In genomic region chr6:3419624-3420272, GRCh38 we compare ENCODE assay signal across 15 cellular contexts. TPM values are rescaled to one million over a fixed set of nuclear protein-coding genes. Genes with fewer than 3 reads are reported as not detected.
DNase-seq lines count a peak whose midpoint lies in the region; ATAC-seq, FAIRE-seq and TF ChIP-seq lines count a peak whose summit lies in the region.
"Had no signal": no experiment of that assay in that cellular context is flagged by ENCODE, and none has a peak within 500 bp of the region (broad histone marks: within the 10 kb centered on the region; RNA-seq: fewer than 3 reads in every experiment).

No MANE protein-coding gene starts in this region.

- H3K4me3 Mint-ChIP-seq in WTC11: no peak overlapping the region
- H3K4me3 Mint-ChIP-seq in glutamatergic neuron (ENCODE audit: unreplicated experiment): no peak overlapping the region
- H3K4me3 Mint-ChIP-seq in activated CD4-positive, alpha-beta T cell treated with anti-CD3 and anti-CD28 coated beads, Interleukin-2, amount 10 ng/mL, durations not matched to agents 7 days and 5 days: no peak overlapping the region
- H3K4me3 Mint-ChIP-seq: activated naive CD8-positive, alpha-beta T cell; stimulated activated effector memory CD8-positive, alpha-beta T cell treated with anti-CD3 and anti-CD28 coated beads, Interleukin-12 subunit alpha, Interleukin-12 subunit beta, amount 100 ng/mL, for 72 hours had no signal

- H3K9me3 Mint-ChIP-seq in WTC11: no peaks in the 10 kb centered on the region
- H3K9me3 Mint-ChIP-seq in glutamatergic neuron (ENCODE audit: unreplicated experiment): peaks cover 3% of the 10 kb centered on the region
- no peaks in the 10 kb centered on the region for H3K9me3 Mint-ChIP-seq in activated CD4-positive, alpha-beta T cell treated with anti-CD3 and anti-CD28 coated beads, Interleukin-2, amount 10 ng/mL, durations not matched to agents 7 days and 5 days
- H3K9me3 Mint-ChIP-seq: stimulated activated effector memory CD8-positive, alpha-beta T cell treated with anti-CD3 and anti-CD28 coated beads, Interleukin-12 subunit alpha, Interleukin-12 subunit beta, amount 100 ng/mL, for 72 hours had no signal

- no peak overlapping the region for H2AFZ ChIP-seq in neuronal stem cell (ENCODE audit: low read length)

- TF ChIP-seq CTCF in heart right ventricle (IDR thresholded peaks at IDR 0.05) (no peak), WTC11 (IDR thresholded peaks at IDR 0.05) (no peak), glutamatergic neuron (IDR thresholded peaks at IDR 0.05; ENCODE audit: partially characterized antibody, unreplicated experiment) (no peak)

- H3K27ac Mint-ChIP-seq in WTC11: peak overlapping the region; percentile 81
- H3K27ac Mint-ChIP-seq in glutamatergic neuron (ENCODE audit: unreplicated experiment): peak overlapping the region; percentile 56
- no peak overlapping the region for H3K27ac Mint-ChIP-seq in activated CD4-positive, alpha-beta T cell treated with anti-CD3 and anti-CD28 coated beads, Interleukin-2, amount 10 ng/mL, durations not matched to agents 7 days and 5 days
- H3K27ac Mint-ChIP-seq: activated naive CD8-positive, alpha-beta T cell; stimulated activated effector memory CD8-positive, alpha-beta T cell treated with anti-CD3 and anti-CD28 coated beads, Interleukin-12 subunit alpha, Interleukin-12 subunit beta, amount 100 ng/mL, for 72 hours had no signal

- no peak overlapping the region for H3K27ac ChIP-seq in heart right ventricle
- H3K27ac ChIP-seq in neuronal stem cell (replicated peaks; ENCODE audit: low read length): no peak overlapping the region
- H3K27ac ChIP-seq: C4-2B, spleen had no signal

- H3K4me1 ChIP-seq in heart right ventricle: peaks cover 0 to 11% (median 0%) of the 10 kb centered on the region in 9 donors
- H3K4me1 ChIP-seq in neuronal stem cell (ENCODE audit: control insufficient read depth in 2 of 2, insufficient read depth in 1 of 2, low read depth in 1 of 2, low read length in 2 of 2): peaks cover 17 to 40% of the 10 kb centered on the region in 2 donors

- DNase-seq in heart right ventricle: no peak
- DNase-seq in cardiac septum (ENCODE audit: low spot score): no peak
- DNase-seq in WTC11 (ENCODE audit: low spot score): no peak
- DNase-seq in glutamatergic neuron: no peak
- DNase-seq in GM19239 (ENCODE audit: insufficient read length, low spot score): no peak
- no peak for DNase-seq in neuronal stem cell (ENCODE audit: low spot score)
- no peak for DNase-seq in activated CD4-positive, alpha-beta T cell treated with anti-CD3 and anti-CD28 coated beads, Interleukin-2, amount 10 ng/mL, durations not matched to agents 7 days and 5 days
- DNase-seq: activated CD4-positive, CD25-positive, alpha-beta regulatory T cell treated with anti-CD3 and anti-CD28 coated beads, Interleukin-2, amount 50 U/mL, for 72 hours; NCI-H1105; RPMI8226; spleen had no signal

- H3K23ac ChIP-seq in neuronal stem cell (ENCODE audit: low read depth, low read length, poor library complexity): no peak overlapping the region

- H3K27me3 Mint-ChIP-seq in WTC11 (ENCODE audit: low read depth) (no peaks in the 10 kb centered on the region), glutamatergic neuron (ENCODE audit: unreplicated experiment) (peaks cover 3% of the 10 kb centered on the region)
- H3K27me3 Mint-ChIP-seq in activated CD4-positive, alpha-beta T cell treated with anti-CD3 and anti-CD28 coated beads, Interleukin-2, amount 10 ng/mL, durations not matched to agents 7 days and 5 days: peaks cover 13% of the 10 kb centered on the region
- H3K27me3 Mint-ChIP-seq: activated naive CD8-positive, alpha-beta T cell had no signal

- H4K91ac ChIP-seq in neuronal stem cell (ENCODE audit: low read depth, low read length, poor library complexity): no peak overlapping the region

- H3K14ac ChIP-seq in neuronal stem cell (ENCODE audit: low read length): no peak overlapping the region

- POLR2A ChIA-PET in WTC11 (lab: Charles Lee): no interaction called here
- POLR2A ChIA-PET in activated CD4-positive, alpha-beta T cell treated with anti-CD3 and anti-CD28 coated beads, Interleukin-2, amount 10 ng/mL, durations not matched to agents 7 days and 5 days (lab: Charles Lee): interaction anchor here (0.6 kb wide), 1 partner anchor 12 kb away, joined by 3 read pairs; no protein-coding TSS in a partner anchor

- no peak overlapping the region for H2BK120ac ChIP-seq in neuronal stem cell (ENCODE audit: low read depth, low read length)

- no peak overlapping the region for H4K8ac ChIP-seq in neuronal stem cell (ENCODE audit: low read depth, low read length)

- WGBS in heart right ventricle, 2 donors: 53 to 60% methylated on average over 3 of the region's 3 CpGs
- WGBS in neuronal stem cell (ENCODE audit: extremely low coverage in 2 of 2, insufficient read length in 2 of 2, insufficient replicate concordance in 1 of 2), 2 donors: no CpG with 5 or more reads among the region's 3 CpGs

- H3K4ac ChIP-seq in neuronal stem cell (ENCODE audit: low read length): no peak overlapping the region

- no peaks in the 10 kb centered on the region for H3K36me3 Mint-ChIP-seq in WTC11
- H3K36me3 Mint-ChIP-seq in glutamatergic neuron (ENCODE audit: unreplicated experiment): no peaks in the 10 kb centered on the region
- H3K36me3 Mint-ChIP-seq in activated CD4-positive, alpha-beta T cell treated with anti-CD3 and anti-CD28 coated beads, Interleukin-2, amount 10 ng/mL, durations not matched to agents 7 days and 5 days (ENCODE audit: low read depth): no peaks in the 10 kb centered on the region
- H3K36me3 Mint-ChIP-seq: activated naive CD8-positive, alpha-beta T cell; stimulated activated effector memory CD8-positive, alpha-beta T cell treated with anti-CD3 and anti-CD28 coated beads, Interleukin-12 subunit alpha, Interleukin-12 subunit beta, amount 100 ng/mL, for 72 hours had no signal

- intact Hi-C loops in heart right ventricle (cut with DNase I) (loop anchor here in 2 of 10 donors (10.0 kb wide), 2 partner anchors 285 to 315 kb away; no protein-coding TSS in a partner anchor), cardiac septum (cut with DNase I) (loop anchor here (10.0 kb wide), 1 partner anchor 315 kb away; no protein-coding TSS in a partner anchor)

- CTCF ChIA-PET in WTC11 (lab: Charles Lee): interaction anchor here (3.5 kb wide), 1 partner anchor 9 kb away, joined by 14 read pairs; no protein-coding TSS in a partner anchor
- CTCF ChIA-PET in activated CD4-positive, alpha-beta T cell treated with anti-CD3 and anti-CD28 coated beads, Interleukin-2, amount 10 ng/mL, durations not matched to agents 7 days and 5 days (lab: Charles Lee): interaction anchor here (0.7 kb wide), 1 partner anchor 1405 kb away, joined by 3 read pairs; no protein-coding TSS in a partner anchor

- H3K9ac ChIP-seq in neuronal stem cell (ENCODE audit: low read depth, low read length, poor library complexity): no peak overlapping the region

- FAIRE-seq in GM19239 (lab: Jason Lieb, UNC): no peak

- H3K9me3 ChIP-seq in heart right ventricle (no peaks in the 10 kb centered on the region), neuronal stem cell (replicated peaks in 1 of 2; ENCODE audit: control insufficient read depth in 2 of 2, insufficient read depth in 1 of 2, low read depth in 1 of 2, low read length in 2 of 2) (no peaks in the 10 kb centered on the region)
- H3K9me3 ChIP-seq: spleen had no signal

- peaks cover 0 to 6% (median 0%) of the 10 kb centered on the region in 7 donors for H3K27me3 ChIP-seq in heart right ventricle
- no peaks in the 10 kb centered on the region for H3K27me3 ChIP-seq in neuronal stem cell (ENCODE audit: control insufficient read depth in 3 of 3, insufficient read depth in 3 of 3, low read depth in 1 of 3, low read length in 3 of 3)

- H2BK12ac ChIP-seq in neuronal stem cell (ENCODE audit: low read length): no peak overlapping the region

- H2BK5ac ChIP-seq in neuronal stem cell (ENCODE audit: low read length): no peak overlapping the region

- H3K36me3 ChIP-seq in heart right ventricle (no peaks in the 10 kb centered on the region), neuronal stem cell (replicated peaks in 1 of 2; ENCODE audit: control insufficient read depth in 2 of 2, insufficient read depth in 2 of 2, low read length in 2 of 2) (no peaks in the 10 kb centered on the region)
- H3K36me3 ChIP-seq: spleen had no signal

- H3K18ac ChIP-seq in neuronal stem cell (ENCODE audit: low read length): no peak overlapping the region

- H3K4me3 ChIP-seq in heart right ventricle: no peak overlapping the region
- H3K4me3 ChIP-seq in neuronal stem cell (ENCODE audit: low read length in 2 of 2): no peak overlapping the region
- H3K4me3 ChIP-seq: spleen had no signal

- peak in 5 of 8 donors; percentile 33 to 68 (median 65) for ATAC-seq in heart right ventricle
- no peak for ATAC-seq in WTC11
- ATAC-seq in HG03342 (IDR thresholded peaks at IDR 0.05; ENCODE audit: unreplicated experiment): no peak
- ATAC-seq: stimulated activated effector memory CD8-positive, alpha-beta T cell treated with anti-CD3 and anti-CD28 coated beads, Interleukin-12 subunit alpha, Interleukin-12 subunit beta, amount 100 ng/mL, for 72 hours had no signal

- H3K79me1 ChIP-seq in neuronal stem cell (ENCODE audit: low read depth, low read length): no peaks in the 10 kb centered on the region

- H2AK5ac ChIP-seq in neuronal stem cell (ENCODE audit: low read depth, low read length): no peak overlapping the region

- no peak overlapping the region for H2BK15ac ChIP-seq in neuronal stem cell (ENCODE audit: low read length)

- H3K4me2 ChIP-seq in neuronal stem cell (ENCODE audit: insufficient read depth, low read length, poor library complexity, severe bottlenecking): no peak overlapping the region

- H3K4me1 Mint-ChIP-seq in WTC11: peaks cover 99% of the 10 kb centered on the region
- peaks cover 64% of the 10 kb centered on the region for H3K4me1 Mint-ChIP-seq in glutamatergic neuron (ENCODE audit: low read depth, unreplicated experiment)
- peaks cover 4% of the 10 kb centered on the region for H3K4me1 Mint-ChIP-seq in activated CD4-positive, alpha-beta T cell treated with anti-CD3 and anti-CD28 coated beads, Interleukin-2, amount 10 ng/mL, durations not matched to agents 7 days and 5 days
- H3K4me1 Mint-ChIP-seq: stimulated activated effector memory CD8-positive, alpha-beta T cell treated with anti-CD3 and anti-CD28 coated beads, Interleukin-12 subunit alpha, Interleukin-12 subunit beta, amount 100 ng/mL, for 72 hours had no signal

TF ChIP-seq in WTC11, 78 proteins besides CTCF, POLR2A, EP300 and RAD21 (continues in another document):
- no peak for TF ChIP-seq TEAD1 (CRISPR knock-in tag; IDR thresholded peaks at IDR 0.05)
- TF ChIP-seq GABPB1 (CRISPR knock-in tag; IDR thresholded peaks at IDR 0.05): peak; percentile 19; the same call in 1 of the 2 replicates

RNA-seq across cellular contexts. Expression of gene SLC22A23, which starts 37.1 kb away (rescaled TPM):
- total RNA-seq in heart right ventricle (1 to 10 TPM; 4.4 to 7.8 (median 5.5) TPM), cardiac septum (3.2 TPM), WTC11 (2021) (33.6 to 38.2 TPM (median 33.8 TPM) in 3 replicates), glutamatergic neuron (ENCODE audit: unreplicated experiment) (102 TPM)
- 1 to 10 TPM; 1.9 to 3.3 TPM for polyA plus RNA-seq in heart right ventricle
- polyA plus RNA-seq in neuronal stem cell (2013, experiment 1 of 2): 3.6 TPM
- 3.7 TPM for polyA plus RNA-seq in neuronal stem cell (2013, experiment 2 of 2)
- 1 to 10 TPM; 1.3 TPM for total RNA-seq in activated CD4-positive, alpha-beta T cell treated with anti-CD3 and anti-CD28 coated beads, Interleukin-2, amount 10 ng/mL, durations not matched to agents 7 days and 5 days

Comparison
In these comparisons a context has a peak if more than half of its experiments do, and no peak if none do; other contexts are left out.
1. ATAC-seq: peak in heart right ventricle (5 of 8); none in WTC11 (single experiment) and HG03342 (single experiment).